Comparison of ENCODE assay signal across 8 cellular contexts in genomic region chr6:28867078-28867414, GRCh38. TPM values are rescaled to one million over a fixed set of nuclear protein-coding genes. Genes with fewer than 3 reads are reported as not detected.
DNase-seq lines count a peak whose midpoint lies in the region; ATAC-seq lines count a peak whose summit lies in the region.

No MANE protein-coding gene starts in this region.

- H3K27me3 Mint-ChIP-seq in activated CD4-positive, alpha-beta T cell treated with anti-CD3 and anti-CD28 coated beads, Interleukin-2, amount 10 ng/mL, durations not matched to agents 24 days and 14 days = peaks cover 5% of the 10 kb centered on the region
- H3K27me3 Mint-ChIP-seq in activated T-helper 1 cell treated with anti-CD3 and anti-CD28 coated beads, Interleukin-12 subunit alpha, Interleukin-12 subunit beta, Interleukin-2, Interleukin-4 antibody, amounts not matched to agents 30 ng/mL and 10 ng/mL and 1 ng/mL, durations not matched to agents 14 hours and 24 hours and 36 hours (ENCODE audit: insufficient read depth) = peaks cover 8% of the 10 kb centered on the region

- H3K4me3 ChIP-seq in HUES64 (ENCODE audit: low read length) (peak overlapping the region; percentile 73), skin epidermis (peak overlapping the region; percentile 47 to 70 (median 62))

- DNase-seq in activated CD4-positive, alpha-beta T cell treated with anti-CD3 and anti-CD28 coated beads, Interleukin-2, amount 10 ng/mL, durations not matched to agents 24 days and 14 days = no peak
- DNase-seq in activated CD4-positive, alpha-beta T cell treated with anti-CD3 and anti-CD28 coated beads, Interleukin-2, amount 50 U/mL, for 4 hours = no peak
- DNase-seq in activated T-helper 1 cell treated with anti-CD3 and anti-CD28 coated beads, Interleukin-12 subunit alpha, Interleukin-12 subunit beta, Interleukin-2, Interleukin-4 antibody, amounts not matched to agents 30 ng/mL and 10 ng/mL and 1 ng/mL, durations not matched to agents 14 hours and 24 hours and 36 hours (ENCODE audit: low spot score) = no peak
- DNase-seq in hepatic stellate cell (ENCODE audit: low spot score) = peak; percentile 9
- DNase-seq in GM19238 (ENCODE audit: insufficient read length, low spot score) = no peak

- peaks cover 7% of the 10 kb centered on the region for H3K27me3 ChIP-seq in HUES64 (ENCODE audit: insufficient read depth, low read length)

- H3K36me3 Mint-ChIP-seq in activated CD4-positive, alpha-beta T cell treated with anti-CD3 and anti-CD28 coated beads, Interleukin-2, amount 10 ng/mL, durations not matched to agents 24 days and 14 days (ENCODE audit: low read depth) = peaks cover 3% of the 10 kb centered on the region
- H3K36me3 Mint-ChIP-seq in activated T-helper 1 cell treated with anti-CD3 and anti-CD28 coated beads, Interleukin-12 subunit alpha, Interleukin-12 subunit beta, Interleukin-2, Interleukin-4 antibody, amounts not matched to agents 30 ng/mL and 10 ng/mL and 1 ng/mL, durations not matched to agents 14 hours and 24 hours and 36 hours (ENCODE audit: low read depth) = peaks cover 10% of the 10 kb centered on the region

- peaks cover 11% of the 10 kb centered on the region for H3K9me3 Mint-ChIP-seq in activated CD4-positive, alpha-beta T cell treated with anti-CD3 and anti-CD28 coated beads, Interleukin-2, amount 10 ng/mL, durations not matched to agents 24 days and 14 days
- H3K9me3 Mint-ChIP-seq in activated T-helper 1 cell treated with anti-CD3 and anti-CD28 coated beads, Interleukin-12 subunit alpha, Interleukin-12 subunit beta, Interleukin-2, Interleukin-4 antibody, amounts not matched to agents 30 ng/mL and 10 ng/mL and 1 ng/mL, durations not matched to agents 14 hours and 24 hours and 36 hours = peaks cover 16% of the 10 kb centered on the region

- no peak for ATAC-seq in HG03432 (IDR thresholded peaks at IDR 0.05; ENCODE audit: unreplicated experiment)

- no peaks in the 10 kb centered on the region for H3K36me3 ChIP-seq in HUES64 (ENCODE audit: insufficient read depth, low read length)

- WGBS in HUES64 = 78% methylated on average over 5 of the region's 5 CpGs

- H3K27ac ChIP-seq in HUES64 (ENCODE audit: low read depth, low read length) (peak overlapping the region; percentile 64; the same call in 1 of the 2 replicates), skin epidermis (peak overlapping the region in 20 of 21 experiments; percentile 61 to 93 (median 88))

- peak overlapping the region; percentile 85 for H3K4me3 Mint-ChIP-seq in activated CD4-positive, alpha-beta T cell treated with anti-CD3 and anti-CD28 coated beads, Interleukin-2, amount 10 ng/mL, durations not matched to agents 24 days and 14 days
- peak overlapping the region; percentile 94 for H3K4me3 Mint-ChIP-seq in activated T-helper 1 cell treated with anti-CD3 and anti-CD28 coated beads, Interleukin-12 subunit alpha, Interleukin-12 subunit beta, Interleukin-2, Interleukin-4 antibody, amounts not matched to agents 30 ng/mL and 10 ng/mL and 1 ng/mL, durations not matched to agents 14 hours and 24 hours and 36 hours

- H3K27ac Mint-ChIP-seq in activated CD4-positive, alpha-beta T cell treated with anti-CD3 and anti-CD28 coated beads, Interleukin-2, amount 10 ng/mL, durations not matched to agents 24 days and 14 days = peak overlapping the region; percentile 92
- peak overlapping the region; percentile 93 for H3K27ac Mint-ChIP-seq in activated T-helper 1 cell treated with anti-CD3 and anti-CD28 coated beads, Interleukin-12 subunit alpha, Interleukin-12 subunit beta, Interleukin-2, Interleukin-4 antibody, amounts not matched to agents 30 ng/mL and 10 ng/mL and 1 ng/mL, durations not matched to agents 14 hours and 24 hours and 36 hours

- intact Hi-C loops in activated CD4-positive, alpha-beta T cell treated with anti-CD3 and anti-CD28 coated beads, Interleukin-2, amount 10 ng/mL, durations not matched to agents 24 days and 14 days (cut with micrococcal nuclease) = loop anchor here (2.0 to 10.0 kb wide), 4 partner anchors 148 to 1736 kb away; partner anchors contain the start of gene ZNF184
- intact Hi-C loops in activated T-helper 1 cell treated with anti-CD3 and anti-CD28 coated beads, Interleukin-12 subunit alpha, Interleukin-12 subunit beta, Interleukin-2, Interleukin-4 antibody, amounts not matched to agents 30 ng/mL and 10 ng/mL and 1 ng/mL, durations not matched to agents 14 hours and 24 hours and 36 hours (cut with micrococcal nuclease) = loop anchor here (5.0 to 10.0 kb wide), 4 partner anchors 148 to 1392 kb away; partner anchors contain the start of genes POLR1H, PPP1R11 and ZNF184

- H3K9ac ChIP-seq in HUES64 (ENCODE audit: low read depth, low read length) = peak overlapping the region; percentile 63; the same call in 1 of the 2 replicates

- peaks cover 4% of the 10 kb centered on the region; the same call in 1 of the 2 replicates for H3K4me1 ChIP-seq in HUES64 (ENCODE audit: insufficient read depth, low read length)

- no peaks in the 10 kb centered on the region; the same call in 1 of the 2 replicates for H3K9me3 ChIP-seq in HUES64 (ENCODE audit: insufficient read depth, low read depth, low read length)

- peaks cover 31% of the 10 kb centered on the region for H3K4me1 Mint-ChIP-seq in activated CD4-positive, alpha-beta T cell treated with anti-CD3 and anti-CD28 coated beads, Interleukin-2, amount 10 ng/mL, durations not matched to agents 24 days and 14 days
- H3K4me1 Mint-ChIP-seq in activated T-helper 1 cell treated with anti-CD3 and anti-CD28 coated beads, Interleukin-12 subunit alpha, Interleukin-12 subunit beta, Interleukin-2, Interleukin-4 antibody, amounts not matched to agents 30 ng/mL and 10 ng/mL and 1 ng/mL, durations not matched to agents 14 hours and 24 hours and 36 hours (ENCODE audit: low read depth) = peaks cover 47% of the 10 kb centered on the region

RNA-seq across cellular contexts. Expression of gene TRIM27, which starts 56.7 kb away (rescaled TPM):
- total RNA-seq in activated CD4-positive, alpha-beta T cell treated with anti-CD3 and anti-CD28 coated beads, Interleukin-2, amount 10 ng/mL, durations not matched to agents 24 days and 14 days = 64.8 and 67.3 TPM in 2 replicates
- 53.2 TPM for polyA plus RNA-seq in HUES64 (2013, experiment 1 of 2)
- 44.4 TPM for polyA plus RNA-seq in HUES64 (2013, experiment 2 of 2)
- 67.2 and 67.4 TPM in 2 replicates for total RNA-seq in activated T-helper 1 cell treated with anti-CD3 and anti-CD28 coated beads, Interleukin-12 subunit alpha, Interleukin-12 subunit beta, Interleukin-2, Interleukin-4 antibody, amounts not matched to agents 30 ng/mL and 10 ng/mL and 1 ng/mL, durations not matched to agents 14 hours and 24 hours and 36 hours
